Comparison of ENCODE assay signal across 22 cellular contexts in genomic region chr11:94883878-94884277, GRCh38.
DNase-seq lines count a peak whose midpoint lies in the region; ATAC-seq and TF ChIP-seq lines count a peak whose summit lies in the region.
"Had no signal": no experiment of that assay in that cellular context is flagged by ENCODE, and none has a peak within 500 bp of the region (broad histone marks: within the 10 kb centered on the region; RNA-seq: fewer than 3 reads in every experiment).

No MANE protein-coding gene starts in this region.

- no peak overlapping the region for H3K4me3 ChIP-seq in endodermal cell (ENCODE audit: low read length)
- H3K4me3 ChIP-seq: K562, SJCRH30 had no signal

- peaks cover 23% of the 10 kb centered on the region for H3K9me3 ChIP-seq in endodermal cell (ENCODE audit: control insufficient read depth, low read length)
- H3K9me3 ChIP-seq: SJCRH30 had no signal

- no peaks in the 10 kb centered on the region for H3K4me1 Mint-ChIP-seq in endodermal cell
- H3K4me1 Mint-ChIP-seq in nephron progenitor cell, result peaks cover 19% of the 10 kb centered on the region
- H3K4me1 Mint-ChIP-seq: CD8-positive, alpha-beta memory T cell had no signal

- H3K27me3 ChIP-seq in endodermal cell (ENCODE audit: control insufficient read depth, insufficient read depth, low read length, poor library complexity, severe bottlenecking) (no peaks in the 10 kb centered on the region), foreskin keratinocyte (no peaks in the 10 kb centered on the region)
- H3K27me3 ChIP-seq: SJCRH30 had no signal

- H3K27me3 Mint-ChIP-seq in endodermal cell (ENCODE audit: insufficient read depth) (no peaks in the 10 kb centered on the region), nephron progenitor cell (ENCODE audit: low read depth, poor library complexity) (no peaks in the 10 kb centered on the region)

- H3K9me3 Mint-ChIP-seq in endodermal cell (peaks cover 14% of the 10 kb centered on the region), nephron progenitor cell (peaks cover 21% of the 10 kb centered on the region)

- H3K9ac ChIP-seq in endodermal cell (ENCODE audit: extremely low read depth, low read length, poor library complexity, severe bottlenecking), result no peak overlapping the region

- CTCF ChIA-PET in HEK293T (lab: Yijun Ruan, JAX), result no interaction called here

- H3K27ac ChIP-seq in endodermal cell (ENCODE audit: low read depth, low read length) (peak overlapping the region; percentile 4), foreskin keratinocyte (no peak overlapping the region)
- H3K27ac ChIP-seq: SJCRH30 had no signal

- no peaks in the 10 kb centered on the region for H3K4me1 ChIP-seq in endodermal cell (ENCODE audit: control insufficient read depth, insufficient read depth, low read length)
- H3K4me1 ChIP-seq in foreskin keratinocyte, result peaks cover 6% of the 10 kb centered on the region
- H3K4me1 ChIP-seq: SJCRH30 had no signal

- H3K36me3 Mint-ChIP-seq in endodermal cell (ENCODE audit: low read depth) (peaks cover 59% of the 10 kb centered on the region), nephron progenitor cell (ENCODE audit: low read depth) (peaks cover 76% of the 10 kb centered on the region)

- no peak for TF ChIP-seq CTCF in endodermal cell (conservative IDR thresholded peaks at IDR 0.05)
- TF ChIP-seq CTCF in nephron progenitor cell (IDR thresholded peaks at IDR 0.05), result no peak
- no peak for TF ChIP-seq CTCF in foreskin keratinocyte (conservative IDR thresholded peaks at IDR 0.05)

- H3K27ac Mint-ChIP-seq in endodermal cell (no peak overlapping the region), nephron progenitor cell (peak overlapping the region; percentile 73)

- no peak for ATAC-seq in foreskin keratinocyte
- ATAC-seq: K562, Right ventricle myocardium inferior, SK-N-SH treated with all-trans-retinoic acid at 6 μM for 48 hours had no signal

- H3K4me3 Mint-ChIP-seq in endodermal cell (no peak overlapping the region), nephron progenitor cell (no peak overlapping the region)
- H3K4me3 Mint-ChIP-seq: CD14-positive monocyte; CD8-positive, alpha-beta memory T cell had no signal

- H3K36me3 ChIP-seq in endodermal cell (ENCODE audit: control insufficient read depth, insufficient read depth, low read length), result peaks cover 80% of the 10 kb centered on the region

- POLR2A ChIA-PET in HEK293T (lab: Yijun Ruan, JAX), result no interaction called here

- peak; percentile 3 for DNase-seq in AG20443 (ENCODE audit: low spot score)
- peak; percentile 2 for DNase-seq in HEK293T (ENCODE audit: extremely low spot score)
- peak; percentile 45 for DNase-seq in endodermal cell
- DNase-seq in nephron progenitor cell, result no peak
- DNase-seq in stimulated activated CD4-positive, alpha-beta T cell treated with anti-CD3 and anti-CD28 coated beads, Interleukin-15, amount 100 ng/mL, for 24 hours, result no peak
- DNase-seq in activated naive CD4-positive, alpha-beta T cell treated with Interleukin-2 at 50 U/mL for 16 hours, result no peak
- DNase-seq in foreskin keratinocyte, result no peak
- DNase-seq: AML-193; CD8-positive, alpha-beta memory T cell; DMS153; DND-41; NCI-H1105; NCI-H146; NCI-H1930; NCI-H2107; NCI-H524; NCI-H748 treated with DMSO at 0.1 percent for 48 hours; SJCRH30 had no signal

TF ChIP-seq in HEK293T, 16 proteins besides CTCF, POLR2A, EP300 and RAD21:
- TF ChIP-seq ARNT (IDR thresholded peaks at IDR 0.05), result no peak

Comparison
In these comparisons a context has a peak if more than half of its experiments do, and no peak if none do; other contexts are left out.
1. DNase-seq: peak in AG20443 (single experiment), HEK293T (single experiment) and endodermal cell (single experiment); none in nephron progenitor cell (single experiment), stimulated activated CD4-positive, alpha-beta T cell treated with anti-CD3 and anti-CD28 coated beads, Interleukin-15, amount 100 ng/mL, for 24 hours (single experiment), activated naive CD4-positive, alpha-beta T cell treated with Interleukin-2 at 50 U/mL for 16 hours (single experiment) and foreskin keratinocyte (0 of 2).